8 cellular contexts compared by ENCODE assay signal in the genomic region with DNA sequence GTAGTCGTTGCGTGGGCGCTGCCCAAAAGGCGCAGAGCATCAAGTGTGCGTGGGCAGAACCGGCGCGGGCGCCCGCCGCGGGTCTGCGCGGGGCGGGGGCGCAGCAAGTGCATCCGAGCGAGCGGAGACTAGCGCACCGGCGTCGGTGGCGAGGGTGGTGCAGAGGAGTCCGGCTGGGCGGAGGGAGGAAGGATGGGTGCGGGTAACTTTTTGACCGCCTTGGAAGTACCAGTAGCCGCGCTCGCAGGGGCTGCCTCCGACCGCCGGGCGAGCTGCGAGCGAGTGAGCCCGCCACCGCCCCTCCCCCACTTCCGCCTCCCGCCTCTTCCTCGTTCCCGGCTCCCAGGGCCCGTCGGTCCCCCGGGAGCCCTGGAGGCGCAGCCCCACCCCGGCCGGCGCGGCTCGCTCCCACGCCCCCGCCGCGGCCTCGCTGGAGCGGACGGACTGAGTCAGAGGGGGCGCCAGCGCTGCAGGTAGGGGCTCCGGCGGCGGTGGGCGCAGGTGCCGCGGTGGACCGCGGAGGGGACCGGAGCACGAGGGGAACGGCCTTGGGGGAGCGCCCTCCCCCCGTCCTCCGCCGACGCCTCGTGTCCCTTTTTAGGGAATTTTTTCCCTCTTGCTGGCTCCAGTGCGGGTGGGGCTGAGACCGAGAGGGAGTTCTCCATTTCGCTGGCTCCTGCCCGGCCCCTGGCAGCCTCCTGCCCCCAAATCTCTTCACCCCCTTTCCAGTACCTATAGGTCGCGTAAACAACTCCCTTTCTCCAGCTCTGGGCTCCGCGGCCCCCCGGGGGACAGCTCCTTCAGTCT. TPM values are rescaled to one million over a fixed set of nuclear protein-coding genes. Genes with fewer than 3 reads are reported as not detected.
DNase-seq lines count a peak whose midpoint lies in the region; ATAC-seq and TF ChIP-seq lines count a peak whose summit lies in the region.

No MANE protein-coding gene starts in this region.

- H3K4me3 ChIP-seq in GM06990 (replicated peaks; ENCODE audit: low read depth, low read length), result peak overlapping the region; percentile 40

- H3K4me3 Mint-ChIP-seq in endothelial cell (ENCODE audit: unreplicated experiment), result peak overlapping the region; percentile 69
- H3K4me3 Mint-ChIP-seq in mesothelial cell of epicardium, result peak overlapping the region; percentile 79
- H3K4me3 Mint-ChIP-seq in stimulated activated effector memory CD8-positive, alpha-beta T cell treated with anti-CD3 and anti-CD28 coated beads, Interleukin-12 subunit alpha, Interleukin-12 subunit beta, amount 100 ng/mL, for 72 hours, result peak overlapping the region; percentile 68

- H3K27ac Mint-ChIP-seq in endothelial cell (ENCODE audit: unreplicated experiment) (no peak overlapping the region), mesothelial cell of epicardium (peak overlapping the region; percentile 34)
- no peak overlapping the region for H3K27ac Mint-ChIP-seq in stimulated activated effector memory CD8-positive, alpha-beta T cell treated with anti-CD3 and anti-CD28 coated beads, Interleukin-12 subunit alpha, Interleukin-12 subunit beta, amount 100 ng/mL, for 72 hours

- H3K36me3 ChIP-seq in GM06990 (ENCODE audit: control insufficient read depth, insufficient read depth, low read length), result no peaks in the 10 kb centered on the region

- peaks cover 1% of the 10 kb centered on the region for H3K27me3 ChIP-seq in GM06990 (replicated peaks; ENCODE audit: control insufficient read depth, insufficient read depth, low read length)

- peak; percentile 67 for ATAC-seq in stimulated activated effector memory CD8-positive, alpha-beta T cell treated with anti-CD3 and anti-CD28 coated beads, Interleukin-12 subunit alpha, Interleukin-12 subunit beta, amount 100 ng/mL, for 72 hours
- ATAC-seq in HG03442 (IDR thresholded peaks at IDR 0.05; ENCODE audit: unreplicated experiment), result no peak

- H3K36me3 Mint-ChIP-seq in endothelial cell (ENCODE audit: low read depth, unreplicated experiment), result peaks cover 10% of the 10 kb centered on the region
- peaks cover 12% of the 10 kb centered on the region for H3K36me3 Mint-ChIP-seq in mesothelial cell of epicardium
- H3K36me3 Mint-ChIP-seq in stimulated activated effector memory CD8-positive, alpha-beta T cell treated with anti-CD3 and anti-CD28 coated beads, Interleukin-12 subunit alpha, Interleukin-12 subunit beta, amount 100 ng/mL, for 72 hours, result no peaks in the 10 kb centered on the region

- peaks cover 26% of the 10 kb centered on the region for H3K27me3 Mint-ChIP-seq in endothelial cell (ENCODE audit: unreplicated experiment)
- H3K27me3 Mint-ChIP-seq in mesothelial cell of epicardium (ENCODE audit: low read depth), result peaks cover 45% of the 10 kb centered on the region

- H3K4me1 Mint-ChIP-seq in endothelial cell (ENCODE audit: unreplicated experiment) (peaks cover 2% of the 10 kb centered on the region), mesothelial cell of epicardium (peaks cover 12% of the 10 kb centered on the region)
- peaks cover 25% of the 10 kb centered on the region for H3K4me1 Mint-ChIP-seq in stimulated activated effector memory CD8-positive, alpha-beta T cell treated with anti-CD3 and anti-CD28 coated beads, Interleukin-12 subunit alpha, Interleukin-12 subunit beta, amount 100 ng/mL, for 72 hours

- H3K9me3 Mint-ChIP-seq in endothelial cell (ENCODE audit: unreplicated experiment) (peaks cover 4% of the 10 kb centered on the region), mesothelial cell of epicardium (peaks cover 7% of the 10 kb centered on the region)
- peaks cover 5% of the 10 kb centered on the region for H3K9me3 Mint-ChIP-seq in stimulated activated effector memory CD8-positive, alpha-beta T cell treated with anti-CD3 and anti-CD28 coated beads, Interleukin-12 subunit alpha, Interleukin-12 subunit beta, amount 100 ng/mL, for 72 hours

- DNase-seq in GM06990 (ENCODE audit: extremely low read depth, insufficient read length) (no peak), NCI-H226 (peak; percentile 3), endothelial cell (ENCODE audit: low spot score) (peak; percentile 28), mesothelial cell of epicardium (ENCODE audit: low spot score in 2 of 2, unreplicated experiment in 2 of 2) (peak in 1 of 2 experiments; percentile 49), KG1 (lab: John Stamatoyannopoulos, UW) (no peak)
- DNase-seq in activated CD8-positive, alpha-beta memory T cell treated with anti-CD3 and anti-CD28 coated beads for 4 hours (ENCODE audit: low read depth in 2 of 2), result peak; percentile 39
- DNase-seq in stimulated activated effector memory CD8-positive, alpha-beta T cell treated with anti-CD3 and anti-CD28 coated beads, Interleukin-12 subunit alpha, Interleukin-12 subunit beta, amount 100 ng/mL, for 72 hours (ENCODE audit: low spot score in 2 of 2), result peak; percentile 33 to 67

- no peak for TF ChIP-seq CTCF in GM06990 (IDR thresholded peaks at IDR 0.05; ENCODE audit: insufficient read depth, low read length, poor library complexity, severe bottlenecking)
- TF ChIP-seq CTCF in endothelial cell (IDR thresholded peaks at IDR 0.05; ENCODE audit: unreplicated experiment), result no peak
- no peak for TF ChIP-seq CTCF in mesothelial cell of epicardium (IDR thresholded peaks at IDR 0.05; ENCODE audit: unreplicated experiment)

RNA-seq across cellular contexts. Expression of gene DBNDD2, which starts 1.6 kb away (rescaled TPM):
- total RNA-seq in endothelial cell (ENCODE audit: unreplicated experiment), result 2.0 TPM
- total RNA-seq in mesothelial cell of epicardium, result 10.5 to 11.4 TPM (median 11.0 TPM) in 3 replicates

RNA-seq across cellular contexts. Expression of gene PIGT, which starts 9.5 kb away (rescaled TPM):
- total RNA-seq in endothelial cell (ENCODE audit: unreplicated experiment), result 68.6 TPM
- 63.0 to 71.5 TPM (median 70.8 TPM) in 3 replicates for total RNA-seq in mesothelial cell of epicardium

RNA-seq across cellular contexts. Expression of gene TP53TG5, which starts 28.3 kb away (rescaled TPM):
- total RNA-seq in endothelial cell (ENCODE audit: unreplicated experiment), result not detected
- total RNA-seq in mesothelial cell of epicardium, result 0.47 to 0.69 TPM in 2 of 3 replicates, not detected in the other

RNA-seq across cellular contexts. Expression of gene SYS1, which starts 43.5 kb away (rescaled TPM):
- 20.0 TPM for total RNA-seq in endothelial cell (ENCODE audit: unreplicated experiment)
- total RNA-seq in mesothelial cell of epicardium, result 25.6 to 27.2 TPM (median 26.7 TPM) in 3 replicates

RNA-seq across cellular contexts. Expression of gene SDC4, which starts 58.2 kb away (rescaled TPM):
- 7.4 TPM for total RNA-seq in endothelial cell (ENCODE audit: unreplicated experiment)
- total RNA-seq in mesothelial cell of epicardium, result 44.3 to 46.7 TPM (median 46.7 TPM) in 3 replicates

Comparison
In these comparisons a context has a peak if more than half of its experiments do, and no peak if none do; other contexts are left out.
1. DNase-seq: peak in NCI-H226 (single experiment), activated CD8-positive, alpha-beta memory T cell treated with anti-CD3 and anti-CD28 coated beads for 4 hours (2 of 2), endothelial cell (single experiment) and stimulated activated effector memory CD8-positive, alpha-beta T cell treated with anti-CD3 and anti-CD28 coated beads, Interleukin-12 subunit alpha, Interleukin-12 subunit beta, amount 100 ng/mL, for 72 hours (2 of 2); none in GM06990 (single experiment) and KG1 (single experiment).
2. Peak in every context shown above with its lines, with median percentiles within 50 percentile points of each other: H3K4me3 Mint-ChIP-seq.